In the genomic region with DNA sequence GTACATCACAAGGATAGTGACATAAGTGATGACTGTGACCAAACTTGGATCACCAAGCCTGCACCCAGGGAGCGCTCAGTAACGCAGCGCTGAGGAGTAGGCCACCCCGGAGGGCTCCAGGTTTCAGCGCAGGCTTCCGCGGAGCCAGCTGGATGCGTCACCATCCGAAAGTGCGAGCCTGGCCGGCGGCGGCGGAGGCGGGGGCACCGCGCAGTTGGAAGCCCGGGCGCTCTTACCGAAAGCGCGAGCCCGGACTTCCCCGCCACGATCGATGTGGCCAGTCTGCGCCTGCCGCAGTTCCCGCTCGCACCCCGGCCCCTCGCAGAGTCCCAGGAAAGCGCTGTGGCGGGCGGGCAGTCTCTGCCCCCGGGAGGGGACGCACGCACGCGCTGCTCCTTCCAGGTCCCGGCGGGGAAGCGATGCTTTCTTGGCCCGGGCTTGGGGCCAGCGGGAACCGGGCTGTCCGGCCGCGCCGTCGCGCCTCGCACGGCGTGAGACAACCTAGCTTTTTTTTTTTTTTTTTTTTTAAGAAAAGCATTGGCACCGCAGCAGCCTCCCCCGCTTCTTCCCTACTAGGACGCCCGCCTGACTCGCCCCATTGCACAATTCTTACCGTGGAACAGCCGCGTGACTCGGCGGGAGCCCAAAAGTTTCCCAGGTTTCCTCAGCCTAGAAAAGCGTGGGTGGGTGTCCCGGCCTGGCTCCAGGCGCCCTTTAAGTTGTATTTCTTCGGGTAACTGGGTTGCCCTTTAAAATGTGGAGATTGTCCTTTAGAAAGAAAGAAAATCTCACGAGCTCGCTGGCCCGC, we compare ENCODE assay signal across 7 cellular contexts.
DNase-seq lines count a peak whose midpoint lies in the region; ATAC-seq and TF ChIP-seq lines count a peak whose summit lies in the region.

No MANE protein-coding gene starts in this region.

- H3K27me3 ChIP-seq in neutrophil = peaks cover 53% of the 10 kb centered on the region

- peak overlapping the region; percentile 64 for H3K4me3 Mint-ChIP-seq in activated naive CD4-positive, alpha-beta T cell treated with anti-CD3 and anti-CD28 coated beads, Interleukin-2, amount 10 ng/mL, durations not matched to agents 7 days and 5 days

- no peak for TF ChIP-seq CTCF in neutrophil (IDR thresholded peaks at IDR 0.05)

- no peak overlapping the region for H3K27ac Mint-ChIP-seq in activated naive CD4-positive, alpha-beta T cell treated with anti-CD3 and anti-CD28 coated beads, Interleukin-2, amount 10 ng/mL, durations not matched to agents 7 days and 5 days

- peak overlapping the region; percentile 52 to 59 for H3K4me3 ChIP-seq in neutrophil (ENCODE audit: low read depth in 1 of 2, low read length in 1 of 2)

- peaks cover 7% of the 10 kb centered on the region for H3K36me3 Mint-ChIP-seq in activated naive CD4-positive, alpha-beta T cell treated with anti-CD3 and anti-CD28 coated beads, Interleukin-2, amount 10 ng/mL, durations not matched to agents 7 days and 5 days

- peaks cover 47% of the 10 kb centered on the region for H3K27me3 Mint-ChIP-seq in activated naive CD4-positive, alpha-beta T cell treated with anti-CD3 and anti-CD28 coated beads, Interleukin-2, amount 10 ng/mL, durations not matched to agents 7 days and 5 days

- H3K9me3 Mint-ChIP-seq in activated naive CD4-positive, alpha-beta T cell treated with anti-CD3 and anti-CD28 coated beads, Interleukin-2, amount 10 ng/mL, durations not matched to agents 7 days and 5 days = peaks cover 9% of the 10 kb centered on the region

- H3K4me1 ChIP-seq in neutrophil (ENCODE audit: control insufficient read depth in 1 of 2, insufficient read depth in 1 of 2, low read depth in 1 of 2, low read length in 1 of 2) = peaks cover 18 to 27% of the 10 kb centered on the region in 2 experiments

- H3K9me3 ChIP-seq in neutrophil = no peaks in the 10 kb centered on the region

- ATAC-seq in GM18870 (IDR thresholded peaks at IDR 0.05; ENCODE audit: unreplicated experiment) = peak; percentile 59
- ATAC-seq in HG03095 (IDR thresholded peaks at IDR 0.05; ENCODE audit: unreplicated experiment) = peak; percentile 75

- H3K4me1 Mint-ChIP-seq in activated naive CD4-positive, alpha-beta T cell treated with anti-CD3 and anti-CD28 coated beads, Interleukin-2, amount 10 ng/mL, durations not matched to agents 7 days and 5 days = peaks cover 26% of the 10 kb centered on the region

- DNase-seq in RKO (ENCODE audit: low spot score) = peak; percentile 86
- peak; percentile 74 for DNase-seq in activated naive CD4-positive, alpha-beta T cell treated with anti-CD3 and anti-CD28 coated beads, Interleukin-2, amount 10 ng/mL, durations not matched to agents 7 days and 5 days
- DNase-seq in germinal center (ENCODE audit: low spot score) = peak; percentile 62
- DNase-seq in stromal cell of bone marrow (ENCODE audit: low read depth) = peak; percentile 82

- H3K27ac ChIP-seq in neutrophil = peak overlapping the region; percentile 38

- CTCF ChIA-PET in activated naive CD4-positive, alpha-beta T cell treated with anti-CD3 and anti-CD28 coated beads, Interleukin-2, amount 10 ng/mL, durations not matched to agents 7 days and 5 days (lab: Charles Lee) = interaction anchor here (0.6 to 1.4 kb wide), 2 partner anchors 28 to 1433 kb away, joined by 3 read pairs; no protein-coding TSS in a partner anchor

- peaks cover 9% of the 10 kb centered on the region for H3K36me3 ChIP-seq in neutrophil

Comparison
In these comparisons a context has a peak if more than half of its experiments do, and no peak if none do; other contexts are left out.
1. Peak in every context shown above with its lines: DNase-seq, ATAC-seq, H3K4me3 ChIP-seq and H3K27ac ChIP-seq.